Comparison of ENCODE assay signal across 23 cellular contexts in the genomic region with DNA sequence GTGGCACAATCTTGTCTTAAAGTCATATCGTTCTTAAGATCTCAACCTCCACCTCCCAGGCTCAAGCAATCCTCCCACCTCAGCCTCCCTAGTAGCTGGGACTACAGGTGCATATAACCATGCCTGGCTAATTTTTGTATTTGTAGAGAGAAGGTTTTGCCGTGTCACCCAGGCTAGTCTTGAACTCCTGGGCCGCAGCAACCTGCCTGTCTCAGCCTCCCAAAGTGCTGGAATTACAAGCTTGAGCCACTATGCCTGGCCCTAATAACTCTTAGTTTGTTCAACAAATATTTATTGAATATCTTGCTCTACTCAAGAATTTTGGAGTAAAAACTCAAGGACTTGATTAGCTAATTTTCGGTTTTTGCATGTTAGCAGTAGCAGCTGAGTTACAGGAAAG. TPM values are rescaled to one million over a fixed set of nuclear protein-coding genes. Genes with fewer than 3 reads are reported as not detected.
A peak's percentile ranks its signal among the peaks of the same experiment; 100 is the strongest.
DNase-seq lines count a peak whose midpoint lies in the region; ATAC-seq, FAIRE-seq and TF ChIP-seq lines count a peak whose summit lies in the region.
"Had no signal": no experiment of that assay in that cellular context is flagged by ENCODE, and none has a peak within 500 bp of the region (broad histone marks: within the 10 kb centered on the region; RNA-seq: fewer than 3 reads in every experiment).

No MANE protein-coding gene starts in this region.

- H3K9me3 ChIP-seq in DND-41 (ENCODE audit: insufficient read depth, low read length, severe bottlenecking) = no peaks in the 10 kb centered on the region
- H3K9me3 ChIP-seq: A549, BLaER1, MG63, SJSA1 had no signal

- TF ChIP-seq CTCF in CD14-positive monocyte (IDR thresholded peaks at IDR 0.05) (no peak), DND-41 (IDR thresholded peaks at IDR 0.05; ENCODE audit: borderline replicate concordance, extremely low read depth, low read length, poor library complexity, severe bottlenecking) (no peak), omental fat pad (IDR thresholded peaks at IDR 0.05) (no peak)

- H3K4me1 Mint-ChIP-seq in CD14-positive monocyte = peaks cover 48% of the 10 kb centered on the region
- H3K4me1 Mint-ChIP-seq in effector memory CD8-positive, alpha-beta T cell (ENCODE audit: low read depth in 2 of 2) = peaks cover 20 to 44% of the 10 kb centered on the region in 2 donors
- H3K4me1 Mint-ChIP-seq in stimulated activated naive B cell treated with anti-CD40 and anti-IgM and Interleukin-4, amounts not matched to agents 10 μg/mL and 1 μg/mL and 100 μg/mL, for 72 hours = peaks cover 31 to 56% of the 10 kb centered on the region in 2 donors
- peaks cover 15% of the 10 kb centered on the region for H3K4me1 Mint-ChIP-seq in T-helper 2 cell treated with Interferon-gamma antibody and Interleukin-4, amounts not matched to agents 5 μg/mL and 100 μg/mL, for 36 hours (ENCODE audit: low read depth)

- H3K36me3 Mint-ChIP-seq in CD14-positive monocyte = peaks cover 18 to 28% of the 10 kb centered on the region in 2 donors
- peaks cover 26% of the 10 kb centered on the region for H3K36me3 Mint-ChIP-seq in effector memory CD8-positive, alpha-beta T cell (ENCODE audit: insufficient read depth)
- peaks cover 14 to 24% of the 10 kb centered on the region in 2 donors for H3K36me3 Mint-ChIP-seq in stimulated activated naive B cell treated with anti-CD40 and anti-IgM and Interleukin-4, amounts not matched to agents 10 μg/mL and 1 μg/mL and 100 μg/mL, for 72 hours
- peaks cover 10% of the 10 kb centered on the region for H3K36me3 Mint-ChIP-seq in T-helper 2 cell treated with Interferon-gamma antibody and Interleukin-4, amounts not matched to agents 5 μg/mL and 100 μg/mL, for 36 hours (ENCODE audit: low read depth)

- H4K20me1 ChIP-seq in DND-41 (ENCODE audit: insufficient read depth, low read length) = peaks cover 11% of the 10 kb centered on the region; the same call in 1 of the 2 replicates

- H3K4me1 ChIP-seq in DND-41 (ENCODE audit: insufficient read depth, low read length) = no peaks in the 10 kb centered on the region; the same call in 1 of the 2 replicates
- H3K4me1 ChIP-seq: SJSA1 had no signal

- peak overlapping the region; percentile 37 for H3K27ac ChIP-seq in DND-41 (ENCODE audit: low read length)
- H3K27ac ChIP-seq: A549, BLaER1, GM23248, SJSA1 had no signal

- no peak for FAIRE-seq in RCC 7860 (lab: Jason Lieb, UNC)
- FAIRE-seq: A549, HTR-8/SVneo had no signal

- H3K4me2 ChIP-seq in DND-41 (ENCODE audit: insufficient read depth, low read length) = no peak overlapping the region
- H3K4me2 ChIP-seq: A549, BLaER1 had no signal

- H3K27ac Mint-ChIP-seq in CD14-positive monocyte = peak overlapping the region in 5 of 7 donors; percentile 37 to 83 (median 65)
- H3K27ac Mint-ChIP-seq in effector memory CD8-positive, alpha-beta T cell = peak overlapping the region; percentile 23 to 50
- H3K27ac Mint-ChIP-seq in stimulated activated naive B cell treated with anti-CD40 and anti-IgM and Interleukin-4, amounts not matched to agents 10 μg/mL and 1 μg/mL and 100 μg/mL, for 72 hours = peak overlapping the region; percentile 56
- no peak overlapping the region for H3K27ac Mint-ChIP-seq in T-helper 2 cell treated with Interferon-gamma antibody and Interleukin-4, amounts not matched to agents 5 μg/mL and 100 μg/mL, for 36 hours

- DNase-seq in CD14-positive monocyte (ENCODE audit: low spot score) = no peak
- DNase-seq in DND-41 = no peak
- DNase-seq in effector memory CD8-positive, alpha-beta T cell = no peak
- DNase-seq in stimulated activated naive B cell treated with anti-CD40 and anti-IgM and Interleukin-4, amounts not matched to agents 10 μg/mL and 1 μg/mL and 100 μg/mL, for 72 hours = no peak
- DNase-seq in omental fat pad (ENCODE audit: low spot score) = no peak
- no peak for DNase-seq in T-helper 2 cell treated with Interferon-gamma antibody and Interleukin-4, amounts not matched to agents 5 μg/mL and 100 μg/mL, for 36 hours (ENCODE audit: low spot score)
- DNase-seq in RCC 7860 (ENCODE audit: low spot score) = no peak
- DNase-seq: DMS153, GF-D8, GM23248, HCEC 1CT, IMR-90, Karpas-422, MG63, NCI-H1048, NCI-H1436, NCI-H2029, NCI-H526 had no signal

- H3K27me3 Mint-ChIP-seq in CD14-positive monocyte (ENCODE audit: low read depth in 3 of 3) = no peaks in the 10 kb centered on the region
- no peaks in the 10 kb centered on the region for H3K27me3 Mint-ChIP-seq in effector memory CD8-positive, alpha-beta T cell
- H3K27me3 Mint-ChIP-seq in stimulated activated naive B cell treated with anti-CD40 and anti-IgM and Interleukin-4, amounts not matched to agents 10 μg/mL and 1 μg/mL and 100 μg/mL, for 72 hours = no peaks in the 10 kb centered on the region
- no peaks in the 10 kb centered on the region for H3K27me3 Mint-ChIP-seq in T-helper 2 cell treated with Interferon-gamma antibody and Interleukin-4, amounts not matched to agents 5 μg/mL and 100 μg/mL, for 36 hours (ENCODE audit: low read depth)

- no peaks in the 10 kb centered on the region for H3K27me3 ChIP-seq in DND-41 (ENCODE audit: insufficient read depth, low read length, poor library complexity)
- H3K27me3 ChIP-seq: BLaER1, MG63, SJSA1 had no signal

- H3K4me3 Mint-ChIP-seq in CD14-positive monocyte = no peak overlapping the region
- no peak overlapping the region for H3K4me3 Mint-ChIP-seq in effector memory CD8-positive, alpha-beta T cell
- H3K4me3 Mint-ChIP-seq in stimulated activated naive B cell treated with anti-CD40 and anti-IgM and Interleukin-4, amounts not matched to agents 10 μg/mL and 1 μg/mL and 100 μg/mL, for 72 hours = no peak overlapping the region
- H3K4me3 Mint-ChIP-seq in T-helper 2 cell treated with Interferon-gamma antibody and Interleukin-4, amounts not matched to agents 5 μg/mL and 100 μg/mL, for 36 hours = no peak overlapping the region

- H3K9ac ChIP-seq in DND-41 (ENCODE audit: low read depth, low read length) = no peak overlapping the region
- H3K9ac ChIP-seq: BLaER1, GM23248 had no signal

- no peak overlapping the region for H3K4me3 ChIP-seq in DND-41 (ENCODE audit: low read depth in 1 of 2, low read length in 2 of 2)
- H3K4me3 ChIP-seq: A549, BLaER1, GM23248, MG63, SJSA1 had no signal

- H3K9me3 Mint-ChIP-seq in CD14-positive monocyte = no peaks in the 10 kb centered on the region
- H3K9me3 Mint-ChIP-seq in effector memory CD8-positive, alpha-beta T cell = no peaks in the 10 kb centered on the region
- no peaks in the 10 kb centered on the region for H3K9me3 Mint-ChIP-seq in stimulated activated naive B cell treated with anti-CD40 and anti-IgM and Interleukin-4, amounts not matched to agents 10 μg/mL and 1 μg/mL and 100 μg/mL, for 72 hours
- no peaks in the 10 kb centered on the region for H3K9me3 Mint-ChIP-seq in T-helper 2 cell treated with Interferon-gamma antibody and Interleukin-4, amounts not matched to agents 5 μg/mL and 100 μg/mL, for 36 hours

- ATAC-seq in DND-41 (ENCODE audit: insufficient read depth, low read depth) (no peak), omental fat pad (ENCODE audit: low FRiP score) (no peak)
- no peak for ATAC-seq in effector memory CD8-positive, alpha-beta T cell (replicated peaks)
- ATAC-seq in stimulated activated naive B cell treated with anti-CD40 and anti-IgM and Interleukin-4, amounts not matched to agents 10 μg/mL and 1 μg/mL and 100 μg/mL, for 72 hours (replicated peaks) = no peak
- ATAC-seq: A549, Panc1 had no signal

- no peak overlapping the region for H2AFZ ChIP-seq in DND-41 (ENCODE audit: low read depth, low read length)
- H2AFZ ChIP-seq: GM23248 had no signal

- peaks cover 95% of the 10 kb centered on the region for H3K79me2 ChIP-seq in DND-41 (ENCODE audit: insufficient read depth, low read length)

- intact Hi-C loops in CD14-positive monocyte (cut with micrococcal nuclease) = no loop called here

- peaks cover 24% of the 10 kb centered on the region; the same call in 1 of the 2 replicates for H3K36me3 ChIP-seq in DND-41 (ENCODE audit: insufficient read depth, low read length)

RNA-seq across cellular contexts. Expression of gene EDEM1, which starts 19.4 kb away (rescaled TPM):
- polyA plus RNA-seq in CD14-positive monocyte = 10 to 100 TPM; 17.5 to 23.7 TPM
- 10 to 100 TPM; 32.7 to 69.4 (median 49.9) TPM for total RNA-seq in omental fat pad

RNA-seq across cellular contexts. Expression of gene ARL8B, which starts 46.0 kb away (rescaled TPM):
- 100 to 1,000 TPM; 101 to 121 TPM for polyA plus RNA-seq in CD14-positive monocyte
- 10 to 100 TPM; 44.2 to 64.8 (median 49.9) TPM for total RNA-seq in omental fat pad
